16 cellular contexts compared by ENCODE assay signal in the genomic region with DNA sequence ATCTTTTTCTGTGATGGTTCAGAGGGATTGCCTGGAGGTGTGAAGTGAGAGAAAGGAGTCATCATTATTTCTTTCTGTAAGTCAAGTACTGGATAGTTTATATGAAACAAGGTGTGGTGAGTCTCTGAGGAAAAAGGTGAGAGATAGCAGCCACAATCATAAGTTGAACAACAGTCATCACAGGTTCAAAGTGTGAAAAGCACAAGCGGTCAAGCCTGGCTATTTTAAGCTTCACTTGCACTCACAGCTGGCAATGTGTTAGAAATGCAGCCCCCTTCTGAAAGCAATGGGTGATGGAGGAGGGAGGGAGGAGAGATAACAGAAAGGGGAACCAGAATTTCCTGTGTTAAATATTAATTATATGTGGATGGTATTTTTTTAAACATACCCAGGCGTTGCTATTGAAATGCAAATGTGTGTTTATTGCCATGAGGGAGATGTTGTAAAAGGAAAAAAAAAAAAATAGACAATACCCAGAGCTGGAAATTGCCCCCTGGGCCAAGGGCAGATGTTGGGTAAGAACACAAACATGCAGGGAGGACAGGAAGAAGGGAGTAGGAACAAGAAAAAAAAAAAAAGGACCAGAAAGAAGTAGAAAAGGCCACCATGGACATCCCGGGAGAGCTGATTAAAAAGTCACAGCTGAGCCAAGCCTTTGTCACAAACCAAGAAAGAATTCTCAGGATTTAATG. TPM values are rescaled to one million over a fixed set of nuclear protein-coding genes. Genes with fewer than 3 reads are reported as not detected.
DNase-seq lines count a peak whose midpoint lies in the region; ATAC-seq and TF ChIP-seq lines count a peak whose summit lies in the region.
"Had no signal": no experiment of that assay in that cellular context is flagged by ENCODE, and none has a peak within 500 bp of the region (broad histone marks: within the 10 kb centered on the region; RNA-seq: fewer than 3 reads in every experiment).

No MANE protein-coding gene starts in this region.

- POLR2A ChIA-PET in CD8-positive, alpha-beta T cell (lab: Charles Lee), result interaction anchor here (0.6 kb wide), 1 partner anchor 365 kb away, joined by 3 read pairs; no protein-coding TSS in a partner anchor

- H3K4me1 ChIP-seq in uterus, result no peaks in the 10 kb centered on the region
- H3K4me1 ChIP-seq in CD8-positive, alpha-beta T cell (ENCODE audit: insufficient read depth, low read length), result no peaks in the 10 kb centered on the region

- no peaks in the 10 kb centered on the region for H3K9me3 Mint-ChIP-seq in activated naive CD8-positive, alpha-beta T cell treated with anti-CD3 and anti-CD28 coated beads, Interleukin-2, amount 50 U/mL, for 24 hours
- H3K9me3 Mint-ChIP-seq in activated naive CD8-positive, alpha-beta T cell treated with anti-CD3 and anti-CD28 coated beads for 36 hours, result no peaks in the 10 kb centered on the region
- no peaks in the 10 kb centered on the region for H3K9me3 Mint-ChIP-seq in CD8-positive, alpha-beta T cell
- H3K9me3 Mint-ChIP-seq: endodermal cell had no signal

- H3K4me3 ChIP-seq in uterus, result no peak overlapping the region
- H3K4me3 ChIP-seq in CD8-positive, alpha-beta T cell (ENCODE audit: low read depth, low read length), result no peak overlapping the region
- H3K4me3 ChIP-seq: thoracic aorta had no signal

- no peaks in the 10 kb centered on the region for H3K36me3 ChIP-seq in uterus
- no peaks in the 10 kb centered on the region for H3K36me3 ChIP-seq in CD8-positive, alpha-beta T cell (ENCODE audit: insufficient read depth, low read length)
- H3K36me3 ChIP-seq: thoracic aorta had no signal

- H3K4me1 Mint-ChIP-seq in activated naive CD8-positive, alpha-beta T cell treated with anti-CD3 and anti-CD28 coated beads, Interleukin-2, amount 50 U/mL, for 24 hours, result peaks cover 8% of the 10 kb centered on the region
- no peaks in the 10 kb centered on the region for H3K4me1 Mint-ChIP-seq in activated naive CD8-positive, alpha-beta T cell treated with anti-CD3 and anti-CD28 coated beads for 36 hours
- no peaks in the 10 kb centered on the region for H3K4me1 Mint-ChIP-seq in CD8-positive, alpha-beta T cell (ENCODE audit: low read depth)
- H3K4me1 Mint-ChIP-seq: activated CD4-positive, alpha-beta T cell treated with anti-CD3 and anti-CD28 coated beads for 36 hours; nephron had no signal

- ATAC-seq in activated naive CD8-positive, alpha-beta T cell treated with anti-CD3 and anti-CD28 coated beads, Interleukin-2, amount 50 U/mL, for 24 hours, result peak; percentile 28
- ATAC-seq in HG02852 (IDR thresholded peaks at IDR 0.05; ENCODE audit: unreplicated experiment) (peak; percentile 94), HG03565 (IDR thresholded peaks at IDR 0.05; ENCODE audit: unreplicated experiment) (peak; percentile 94)
- no peak for ATAC-seq in CD8-positive, alpha-beta T cell
- ATAC-seq: activated CD4-positive, alpha-beta T cell treated with anti-CD3 and anti-CD28 coated beads for 36 hours had no signal

- no peak overlapping the region for H3K27ac Mint-ChIP-seq in activated naive CD8-positive, alpha-beta T cell treated with anti-CD3 and anti-CD28 coated beads, Interleukin-2, amount 50 U/mL, for 24 hours
- no peak overlapping the region for H3K27ac Mint-ChIP-seq in activated naive CD8-positive, alpha-beta T cell treated with anti-CD3 and anti-CD28 coated beads for 36 hours
- no peak overlapping the region for H3K27ac Mint-ChIP-seq in CD8-positive, alpha-beta T cell
- H3K27ac Mint-ChIP-seq: activated CD4-positive, alpha-beta T cell treated with anti-CD3 and anti-CD28 coated beads for 36 hours; endodermal cell; nephron had no signal

- CTCF ChIA-PET in CD8-positive, alpha-beta T cell (lab: Charles Lee), result interaction anchor here (2.3 kb wide), 1 partner anchor 13 kb away, joined by 8 read pairs; no protein-coding TSS in a partner anchor

- TF ChIP-seq CTCF in uterus (IDR thresholded peaks at IDR 0.05), result no peak
- TF ChIP-seq CTCF in CD8-positive, alpha-beta T cell (IDR thresholded peaks at IDR 0.05), result no peak

- peaks cover 5% of the 10 kb centered on the region for H3K27me3 Mint-ChIP-seq in activated naive CD8-positive, alpha-beta T cell treated with anti-CD3 and anti-CD28 coated beads, Interleukin-2, amount 50 U/mL, for 24 hours
- no peaks in the 10 kb centered on the region for H3K27me3 Mint-ChIP-seq in activated naive CD8-positive, alpha-beta T cell treated with anti-CD3 and anti-CD28 coated beads for 36 hours
- H3K27me3 Mint-ChIP-seq in CD8-positive, alpha-beta T cell (ENCODE audit: low read depth), result peaks cover 5% of the 10 kb centered on the region

- no peak for TF ChIP-seq POLR2A in uterus (IDR thresholded peaks at IDR 0.05)

- intact Hi-C loops in uterus (cut with DNase I; ENCODE audit: low total_unique reads), result no loop called here
- intact Hi-C loops in CD8-positive, alpha-beta T cell (cut with DNase I, micrococcal nuclease), result no loop called here

- no peaks in the 10 kb centered on the region for H3K27me3 ChIP-seq in uterus
- no peaks in the 10 kb centered on the region for H3K27me3 ChIP-seq in CD8-positive, alpha-beta T cell (ENCODE audit: insufficient read depth, low read length)

- no peak overlapping the region for H3K27ac ChIP-seq in uterus
- H3K27ac ChIP-seq in CD8-positive, alpha-beta T cell (ENCODE audit: low read depth, low read length), result no peak overlapping the region
- H3K27ac ChIP-seq: thoracic aorta had no signal

- H3K9me3 ChIP-seq in uterus, result no peaks in the 10 kb centered on the region
- H3K9me3 ChIP-seq in CD8-positive, alpha-beta T cell (ENCODE audit: low read length), result no peaks in the 10 kb centered on the region
- H3K9me3 ChIP-seq: thoracic aorta had no signal

- no peak for DNase-seq in activated naive CD8-positive, alpha-beta T cell treated with anti-CD3 and anti-CD28 coated beads, Interleukin-2, amount 50 U/mL, for 24 hours
- no peak for DNase-seq in activated naive CD8-positive, alpha-beta T cell treated with anti-CD3 and anti-CD28 coated beads for 36 hours
- DNase-seq in uterus, result no peak
- no peak for DNase-seq in NCI-H2029 (lab: John Stamatoyannopoulos, UW)
- no peak for DNase-seq in MV-4-11 (lab: John Stamatoyannopoulos, UW)
- DNase-seq in CD8-positive, alpha-beta T cell, result no peak
- DNase-seq: activated CD4-positive, alpha-beta T cell treated with anti-CD3 and anti-CD28 coated beads for 36 hours; endodermal cell; NCI-H1694 treated with DMSO at 0.1 percent for 48 hours; RPMI8226; stimulated activated CD4-positive, alpha-beta T cell treated with anti-CD3 and anti-CD28 coated beads, Interleukin-4, amount 100 ng/mL, for 1 hour had no signal

- no peaks in the 10 kb centered on the region for H3K36me3 Mint-ChIP-seq in activated naive CD8-positive, alpha-beta T cell treated with anti-CD3 and anti-CD28 coated beads, Interleukin-2, amount 50 U/mL, for 24 hours (ENCODE audit: low read depth)
- no peaks in the 10 kb centered on the region for H3K36me3 Mint-ChIP-seq in activated naive CD8-positive, alpha-beta T cell treated with anti-CD3 and anti-CD28 coated beads for 36 hours
- no peaks in the 10 kb centered on the region for H3K36me3 Mint-ChIP-seq in CD8-positive, alpha-beta T cell

- H3K4me3 Mint-ChIP-seq in activated naive CD8-positive, alpha-beta T cell treated with anti-CD3 and anti-CD28 coated beads, Interleukin-2, amount 50 U/mL, for 24 hours, result no peak overlapping the region
- no peak overlapping the region for H3K4me3 Mint-ChIP-seq in activated naive CD8-positive, alpha-beta T cell treated with anti-CD3 and anti-CD28 coated beads for 36 hours
- no peak overlapping the region for H3K4me3 Mint-ChIP-seq in CD8-positive, alpha-beta T cell
- H3K4me3 Mint-ChIP-seq: activated CD4-positive, alpha-beta T cell treated with anti-CD3 and anti-CD28 coated beads for 36 hours; endodermal cell; nephron had no signal

RNA-seq across cellular contexts. Expression of gene BMP3, which starts 26.8 kb away (rescaled TPM):
- total RNA-seq in activated naive CD8-positive, alpha-beta T cell treated with anti-CD3 and anti-CD28 coated beads for 36 hours, result not detected
- 1 to 10 TPM in 1 of 4 donors, not detected in 3; 1.3 TPM for total RNA-seq in uterus
- not detected for total RNA-seq in CD8-positive, alpha-beta T cell
- total RNA-seq: A172; activated CD4-positive, alpha-beta T cell treated with anti-CD3 and anti-CD28 coated beads for 36 hours had no signal
